In the genomic region with DNA sequence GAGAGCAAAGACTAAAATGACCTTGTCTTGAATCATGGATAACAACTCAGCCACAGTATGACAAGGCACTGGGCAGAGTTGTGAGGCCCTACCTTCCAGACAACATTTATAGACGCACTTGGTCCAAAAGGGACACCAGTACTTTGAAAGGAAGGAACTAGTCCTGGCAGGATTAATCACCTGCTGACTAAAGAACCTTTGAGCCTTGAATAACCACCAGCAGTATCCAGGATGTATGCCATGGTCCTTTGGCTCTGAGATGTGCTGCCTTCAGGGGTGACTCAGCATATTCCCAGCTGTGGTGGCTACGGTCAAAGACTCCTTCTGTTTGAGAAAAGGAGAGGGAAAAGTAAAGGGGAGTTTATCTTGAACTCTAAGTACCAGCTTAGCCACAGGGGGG, we compare ENCODE assay signal across 25 cellular contexts.
DNase-seq lines count a peak whose midpoint lies in the region; ATAC-seq and TF ChIP-seq lines count a peak whose summit lies in the region.
"Had no signal": no experiment of that assay in that cellular context is flagged by ENCODE, and none has a peak within 500 bp of the region (broad histone marks: within the 10 kb centered on the region; RNA-seq: fewer than 3 reads in every experiment).

No MANE protein-coding gene starts in this region.

- TF ChIP-seq CTCF in stomach (IDR thresholded peaks at IDR 0.05): no peak

- H3K36me3 Mint-ChIP-seq in T-cell: no peaks in the 10 kb centered on the region
- H3K36me3 Mint-ChIP-seq: CD4-positive, CD25-positive, alpha-beta regulatory T cell had no signal

- no peak for TF ChIP-seq POLR2A in stomach (IDR thresholded peaks at IDR 0.05)

- H3K4me3 ChIP-seq in stomach (no peak overlapping the region), right cardiac atrium (ENCODE audit: low read length) (no peak overlapping the region)
- H3K4me3 ChIP-seq: BLaER1, MG63 had no signal

- ATAC-seq in right cardiac atrium (no peak), T-cell (replicated peaks in 1 of 4) (no peak)
- ATAC-seq: Panc1 had no signal

- H3K27me3 ChIP-seq in stomach (no peaks in the 10 kb centered on the region), right cardiac atrium (ENCODE audit: control insufficient read depth, insufficient read depth) (no peaks in the 10 kb centered on the region)
- H3K27me3 ChIP-seq: MG63 had no signal

- POLR2A ChIA-PET in T-cell (lab: Charles Lee): no interaction called here

- in situ Hi-C loops in Caki2 (cut with HindIII; ENCODE audit: low pct_unique_long_range_greater_than_20kb, low sequenced_read_pairs): no loop called here

- H3K36me3 ChIP-seq in stomach: no peaks in the 10 kb centered on the region
- H3K36me3 ChIP-seq: BLaER1, MG63 had no signal

- peaks cover 2 to 3% (median 3%) of the 10 kb centered on the region in 3 donors for H3K9me3 Mint-ChIP-seq in T-cell

- intact Hi-C loops in stomach (cut with DNase I; ENCODE audit: low total_unique reads): no loop called here
- intact Hi-C loops in right cardiac atrium (cut with DNase I): no loop called here

- 14 to 59% (median 31%) methylated on average over 2 of the region's 2 CpGs for WGBS in stomach, 5 donors
- 41% methylated on average over 2 of the region's 2 CpGs for WGBS in right cardiac atrium

- DNase-seq in Caki2 (ENCODE audit: low read depth) (peak; percentile 29), HT1080 (ENCODE audit: low read depth) (peak; percentile 71), glomerular visceral epithelial cell (ENCODE audit: extremely low spot score) (peak; percentile 57), stomach (no peak), right cardiac atrium (no peak), T-cell (no peak), H4 (ENCODE audit: low spot score) (no peak)
- DNase-seq: CD4-positive, CD25-positive, alpha-beta regulatory T cell; DMS79; EL; GDM1; H7; KBM-7; MG63; NCI-H146; NCI-H1930; NCI-H2107; NCI-H446 treated with DMSO at 0.1 percent for 48 hours; NCI-H526; NCI-H82; NK-92 treated with Interleukin-12 subunit alpha and Interleukin-12 subunit beta, amount 100 ng/mL, for 24 hours; SHP77 treated with DMSO at 0.1 percent for 48 hours had no signal

- no peak for TF ChIP-seq EP300 in stomach (IDR thresholded peaks at IDR 0.05)

- CTCF ChIA-PET in T-cell (lab: Charles Lee): no interaction called here

- no peak overlapping the region for H3K27ac Mint-ChIP-seq in T-cell
- H3K27ac Mint-ChIP-seq: CD4-positive, CD25-positive, alpha-beta regulatory T cell had no signal

- H3K4me1 ChIP-seq in stomach (no peaks in the 10 kb centered on the region), right cardiac atrium (ENCODE audit: control insufficient read depth, insufficient read depth, low read length) (no peaks in the 10 kb centered on the region)
- H3K4me1 ChIP-seq: BLaER1 had no signal

- no peak overlapping the region for H3K4me3 Mint-ChIP-seq in T-cell
- H3K4me3 Mint-ChIP-seq: CD4-positive, CD25-positive, alpha-beta regulatory T cell had no signal

- H3K27ac ChIP-seq in stomach (peak overlapping the region in 3 of 5 donors; percentile 35 to 42 (median 39)), right cardiac atrium (ENCODE audit: low read length) (no peak overlapping the region)
- H3K27ac ChIP-seq: BLaER1, HL-60 had no signal

- no peaks in the 10 kb centered on the region for H3K9me3 ChIP-seq in stomach
- H3K9me3 ChIP-seq in right cardiac atrium (ENCODE audit: control insufficient read depth, low read length): no peaks in the 10 kb centered on the region
- H3K9me3 ChIP-seq: BLaER1, MG63 had no signal

- peaks cover 0 to 3% of the 10 kb centered on the region in 2 donors for H3K27me3 Mint-ChIP-seq in T-cell
- H3K27me3 Mint-ChIP-seq: CD4-positive, CD25-positive, alpha-beta regulatory T cell had no signal

- H3K4me1 Mint-ChIP-seq in T-cell: no peaks in the 10 kb centered on the region
- H3K4me1 Mint-ChIP-seq: CD4-positive, CD25-positive, alpha-beta regulatory T cell had no signal

Comparison
In these comparisons a context has a peak if more than half of its experiments do, and no peak if none do; other contexts are left out.
1. DNase-seq: peak in Caki2 (single experiment), HT1080 (single experiment) and glomerular visceral epithelial cell (single experiment); none in stomach (single experiment), right cardiac atrium (0 of 3), T-cell (0 of 34) and H4 (single experiment).